Comparison of ENCODE assay signal across 1 cellular context in genomic region chr22:42931421-42932196, GRCh38.
TF ChIP-seq lines count a peak whose summit lies in the region.

No MANE protein-coding gene starts in this region.

TF ChIP-seq in SK-N-SH, 30 proteins besides CTCF, POLR2A, EP300 and RAD21 (continued from another document):
- TF ChIP-seq, protein P1, sequence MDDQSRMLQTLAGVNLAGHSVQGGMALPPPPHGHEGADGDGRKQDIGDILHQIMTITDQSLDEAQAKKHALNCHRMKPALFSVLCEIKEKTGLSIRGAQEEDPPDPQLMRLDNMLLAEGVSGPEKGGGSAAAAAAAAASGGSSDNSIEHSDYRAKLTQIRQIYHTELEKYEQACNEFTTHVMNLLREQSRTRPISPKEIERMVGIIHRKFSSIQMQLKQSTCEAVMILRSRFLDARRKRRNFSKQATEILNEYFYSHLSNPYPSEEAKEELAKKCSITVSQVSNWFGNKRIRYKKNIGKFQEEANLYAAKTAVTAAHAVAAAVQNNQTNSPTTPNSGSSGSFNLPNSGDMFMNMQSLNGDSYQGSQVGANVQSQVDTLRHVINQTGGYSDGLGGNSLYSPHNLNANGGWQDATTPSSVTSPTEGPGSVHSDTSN (IDR thresholded peaks at IDR 0.05): no peak
